ENCODE assay signal across 33 cellular contexts in the genomic region with DNA sequence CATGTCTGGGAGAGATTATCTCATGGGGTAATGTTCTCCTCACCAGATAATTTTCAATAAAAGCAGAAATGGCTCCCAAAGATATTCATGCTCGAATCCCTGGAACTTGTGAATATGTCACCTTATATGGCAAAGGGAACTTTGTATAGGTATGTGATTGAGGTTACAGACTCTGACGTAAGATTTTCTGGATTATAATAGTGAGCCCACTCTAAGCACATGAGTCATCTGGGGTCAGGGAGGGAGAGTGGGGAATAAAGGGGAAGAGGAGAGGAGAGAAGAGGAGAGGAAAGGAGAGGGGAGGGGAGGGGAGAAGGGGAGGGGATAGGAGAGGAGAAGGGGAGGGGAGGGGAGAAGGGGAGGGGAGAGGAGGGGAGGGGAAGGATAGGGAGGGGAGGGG.
"Had no signal": no experiment of that assay in that cellular context is flagged by ENCODE, and none has a peak within 500 bp of the region (broad histone marks: within the 10 kb centered on the region; RNA-seq: fewer than 3 reads in every experiment).

No MANE protein-coding gene starts in this region.

- H3K4me2 ChIP-seq: hepatocyte, smooth muscle cell had no signal

- H3K36me3 ChIP-seq: adrenal gland, ascending aorta, breast epithelium, gastrocnemius medialis, left ventricle myocardium inferior, suprapubic skin, tibial artery, upper lobe of right lung, WERI-Rb-1 had no signal

- H3K36me3 Mint-ChIP-seq: activated naive CD8-positive, alpha-beta T cell treated with anti-CD3 and anti-CD28 coated beads for 36 hours; stimulated activated memory B cell treated with anti-CD40 and anti-IgM and Interleukin-4, amounts not matched to agents 10 μg/mL and 1 μg/mL and 100 μg/mL, for 72 hours had no signal

- H3K4me3 Mint-ChIP-seq: activated naive CD4-positive, alpha-beta T cell treated with anti-CD3 and anti-CD28 coated beads for 36 hours; activated naive CD8-positive, alpha-beta T cell treated with anti-CD3 and anti-CD28 coated beads for 36 hours; endodermal cell; nephron; stimulated activated memory B cell treated with anti-CD40 and anti-IgM and Interleukin-4, amounts not matched to agents 10 μg/mL and 1 μg/mL and 100 μg/mL, for 72 hours; T-helper 1 cell treated with Interleukin-12 subunit alpha and Interleukin-12 subunit beta and Interleukin-4 antibody, amounts not matched to agents 30 μg/mL and 1 μg/mL, for 36 hours had no signal

- FAIRE-seq: TTC549 had no signal

- H3K27ac Mint-ChIP-seq: activated naive CD4-positive, alpha-beta T cell treated with anti-CD3 and anti-CD28 coated beads for 36 hours; activated naive CD8-positive, alpha-beta T cell treated with anti-CD3 and anti-CD28 coated beads for 36 hours; endodermal cell; nephron; progenitor cell of endocrine pancreas; stimulated activated memory B cell treated with anti-CD40 and anti-IgM and Interleukin-4, amounts not matched to agents 10 μg/mL and 1 μg/mL and 100 μg/mL, for 72 hours; T-helper 1 cell treated with Interleukin-12 subunit alpha and Interleukin-12 subunit beta and Interleukin-4 antibody, amounts not matched to agents 30 μg/mL and 1 μg/mL, for 36 hours had no signal

- H3K27me3 Mint-ChIP-seq: activated naive CD8-positive, alpha-beta T cell treated with anti-CD3 and anti-CD28 coated beads for 36 hours; progenitor cell of endocrine pancreas; stimulated activated memory B cell treated with anti-CD40 and anti-IgM and Interleukin-4, amounts not matched to agents 10 μg/mL and 1 μg/mL and 100 μg/mL, for 72 hours had no signal

- ATAC-seq: activated CD4-positive, CD25-positive, alpha-beta regulatory T cell treated with anti-CD3 and anti-CD28 coated beads, Interleukin-2, amount 50 U/mL, for 24 hours; esophagus mucosa; gastrocnemius medialis; stimulated activated memory B cell treated with anti-CD40 and anti-IgM and Interleukin-4, amounts not matched to agents 10 μg/mL and 1 μg/mL and 100 μg/mL, for 72 hours; upper lobe of right lung had no signal

- H3K4me3 ChIP-seq: adrenal gland, ascending aorta, breast epithelium, gastrocnemius medialis, hepatocyte, left ventricle myocardium inferior, smooth muscle cell, suprapubic skin, tibial artery, upper lobe of right lung had no signal

- H2AFZ ChIP-seq: hepatocyte had no signal

- H3K27me3 ChIP-seq: adrenal gland, ascending aorta, breast epithelium, gastrocnemius medialis, hepatocyte, suprapubic skin, tibial artery, upper lobe of right lung had no signal

- H3K9me3 Mint-ChIP-seq: endodermal cell; nephron; T-helper 1 cell treated with Interleukin-12 subunit alpha and Interleukin-12 subunit beta and Interleukin-4 antibody, amounts not matched to agents 30 μg/mL and 1 μg/mL, for 36 hours had no signal

- H3K4me1 Mint-ChIP-seq: activated naive CD8-positive, alpha-beta T cell treated with anti-CD3 and anti-CD28 coated beads for 36 hours; endodermal cell; nephron; stimulated activated memory B cell treated with anti-CD40 and anti-IgM and Interleukin-4, amounts not matched to agents 10 μg/mL and 1 μg/mL and 100 μg/mL, for 72 hours had no signal

- H3K4me1 ChIP-seq: adrenal gland, ascending aorta, breast epithelium, gastrocnemius medialis, left ventricle myocardium inferior, suprapubic skin, tibial artery, upper lobe of right lung had no signal

- DNase-seq: activated CD4-positive, alpha-beta T cell treated with anti-CD3 and anti-CD28 coated beads for 48 hours; activated CD4-positive, alpha-beta T cell treated with anti-CD3 and anti-CD28 coated beads, Interleukin-2, amount 50 U/mL, for 48 hours; activated CD8-positive, alpha-beta memory T cell treated with anti-CD3 and anti-CD28 coated beads for 24 hours; activated effector memory CD4-positive, alpha-beta T cell treated with anti-CD3 and anti-CD28 coated beads, Interleukin-2, amount 50 U/mL, for 16 hours; activated naive CD4-positive, alpha-beta T cell treated with anti-CD3 and anti-CD28 coated beads for 36 hours; activated naive CD8-positive, alpha-beta T cell treated with anti-CD3 and anti-CD28 coated beads for 36 hours; adrenal gland; central memory CD4-positive, alpha-beta T cell; endodermal cell; gastrocnemius medialis; islet precursor cell; left ventricle myocardium inferior; retina; stimulated activated CD4-positive, alpha-beta T cell treated with anti-CD3 and anti-CD28 coated beads, Interleukin-1b, Interleukin-23, amount 100 ng/mL, for 48 hours; stimulated activated CD4-positive, alpha-beta T cell treated with anti-CD3 and anti-CD28 coated beads, Interleukin-4, amount 100 ng/mL, for 4 hours; stimulated activated CD8-positive, alpha-beta memory T cell treated with anti-CD3 and anti-CD28 coated beads, Interleukin-4, amount 100 ng/mL, for 48 hours; SW 1271; T-helper 9 cell; tibial artery; upper lobe of right lung; WERI-Rb-1 had no signal

- H3K79me2 ChIP-seq: hepatocyte had no signal

- H3K9me3 ChIP-seq: adrenal gland, ascending aorta, breast epithelium, gastrocnemius medialis, left ventricle myocardium inferior, suprapubic skin, tibial artery, upper lobe of right lung had no signal

- H3K27ac ChIP-seq: adrenal gland, ascending aorta, breast epithelium, gastrocnemius medialis, hepatocyte, left ventricle myocardium inferior, suprapubic skin, tibial artery, upper lobe of right lung, WERI-Rb-1 had no signal
